Comparison of ENCODE assay signal across 18 cellular contexts in the genomic region with DNA sequence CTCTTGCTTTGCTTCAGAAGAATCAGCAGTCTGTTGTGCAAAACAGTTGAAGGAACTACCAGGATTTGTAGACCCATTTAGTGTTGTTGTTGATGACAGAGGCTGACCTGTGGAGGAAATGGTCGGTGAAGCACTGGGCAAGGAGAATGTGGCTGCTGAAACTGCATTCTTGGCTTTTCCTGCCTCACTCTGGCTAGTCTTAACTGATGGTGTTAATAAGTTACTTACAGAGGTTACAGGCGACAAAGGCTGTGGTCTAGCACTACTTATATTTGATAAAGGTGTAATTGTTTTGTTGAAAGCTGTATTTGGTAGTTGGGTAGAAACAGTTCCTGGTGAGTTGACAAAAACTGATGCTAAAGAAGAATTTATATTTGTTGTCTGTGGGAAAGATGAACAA. TPM values are rescaled to one million over a fixed set of nuclear protein-coding genes. Genes with fewer than 3 reads are reported as not detected.
A peak's percentile ranks its signal among the peaks of the same experiment; 100 is the strongest.
DNase-seq lines count a peak whose midpoint lies in the region; ATAC-seq and TF ChIP-seq lines count a peak whose summit lies in the region.
"Had no signal": no experiment of that assay in that cellular context is flagged by ENCODE, and none has a peak within 500 bp of the region (broad histone marks: within the 10 kb centered on the region; RNA-seq: fewer than 3 reads in every experiment).

No MANE protein-coding gene starts in this region.

- no peak overlapping the region for H3K4me3 Mint-ChIP-seq in T-helper 1 cell treated with Interleukin-12 subunit alpha and Interleukin-12 subunit beta and Interleukin-4 antibody, amounts not matched to agents 30 μg/mL and 1 μg/mL, for 36 hours
- H3K4me3 Mint-ChIP-seq: brain; CD4-positive, alpha-beta memory T cell; H9; T-helper 17 cell had no signal

- no peak overlapping the region for H4K91ac ChIP-seq in mesenchymal stem cell (ENCODE audit: low read length)

- DNase-seq in T-helper 1 cell: no peak
- no peak for DNase-seq in mesenchymal stem cell
- no peak for DNase-seq in BE2C
- DNase-seq in foreskin fibroblast: no peak
- DNase-seq: CD4-positive, alpha-beta memory T cell; H9; NCI-H1436 treated with DMSO at 0.1 percent for 48 hours; NCI-H446 treated with DMSO at 0.1 percent for 48 hours; Peyer's patch; psoas muscle; T-helper 17 cell had no signal

- H3K9me3 ChIP-seq in mesenchymal stem cell (ENCODE audit: control insufficient read depth, low read length) (no peaks in the 10 kb centered on the region), BE2C (no peaks in the 10 kb centered on the region)
- H3K9me3 ChIP-seq: Peyer's patch, psoas muscle, tibial nerve had no signal

- 95% methylated on average over 2 of the region's 2 CpGs for WGBS in mesenchymal stem cell

- H3K27ac Mint-ChIP-seq in T-helper 1 cell treated with Interleukin-12 subunit alpha and Interleukin-12 subunit beta and Interleukin-4 antibody, amounts not matched to agents 30 μg/mL and 1 μg/mL, for 36 hours: peak overlapping the region; percentile 21
- H3K27ac Mint-ChIP-seq: CD4-positive, alpha-beta memory T cell; T-helper 17 cell had no signal

- H3K18ac ChIP-seq in mesenchymal stem cell (ENCODE audit: low read depth in 1 of 2, low read length in 2 of 2): no peak overlapping the region

- no peak overlapping the region for H3K9ac ChIP-seq in mesenchymal stem cell (ENCODE audit: low read length)

- H3K79me1 ChIP-seq in mesenchymal stem cell (replicated peaks; ENCODE audit: low read length, poor library complexity, severe bottlenecking): peaks cover 2% of the 10 kb centered on the region

- H3K4me2 ChIP-seq in mesenchymal stem cell (ENCODE audit: low read length, poor library complexity, severe bottlenecking): no peak overlapping the region

- H3K27ac ChIP-seq in mesenchymal stem cell (ENCODE audit: low read length, poor library complexity, severe bottlenecking): peak overlapping the region; percentile 83
- H3K27ac ChIP-seq: Peyer's patch, psoas muscle, tibial nerve had no signal

- H3K23ac ChIP-seq in mesenchymal stem cell (ENCODE audit: low read length in 2 of 2): no peak overlapping the region

- no peaks in the 10 kb centered on the region for H3K27me3 Mint-ChIP-seq in T-helper 1 cell treated with Interleukin-12 subunit alpha and Interleukin-12 subunit beta and Interleukin-4 antibody, amounts not matched to agents 30 μg/mL and 1 μg/mL, for 36 hours (ENCODE audit: low read depth)
- H3K27me3 Mint-ChIP-seq: brain; CD4-positive, alpha-beta memory T cell; T-helper 17 cell had no signal

- H4K8ac ChIP-seq in mesenchymal stem cell (ENCODE audit: low read length): no peak overlapping the region

- TF ChIP-seq CTCF in BE2C (IDR thresholded peaks at IDR 0.05; ENCODE audit: low read depth, low read length) (no peak), foreskin fibroblast (IDR thresholded peaks at IDR 0.05; ENCODE audit: low read depth, low read length) (no peak)

- H3K4me1 ChIP-seq in mesenchymal stem cell (ENCODE audit: control insufficient read depth, insufficient read depth, low read depth, low read length) (peaks cover 2% of the 10 kb centered on the region), BE2C (no peaks in the 10 kb centered on the region)
- H3K4me1 ChIP-seq: Peyer's patch, psoas muscle, tibial nerve had no signal

- H3K4me1 Mint-ChIP-seq in T-helper 1 cell treated with Interleukin-12 subunit alpha and Interleukin-12 subunit beta and Interleukin-4 antibody, amounts not matched to agents 30 μg/mL and 1 μg/mL, for 36 hours (ENCODE audit: low read depth): peaks cover 18% of the 10 kb centered on the region
- H3K4me1 Mint-ChIP-seq: brain, H9 had no signal

- peaks cover 46% of the 10 kb centered on the region for H3K36me3 Mint-ChIP-seq in T-helper 1 cell treated with Interleukin-12 subunit alpha and Interleukin-12 subunit beta and Interleukin-4 antibody, amounts not matched to agents 30 μg/mL and 1 μg/mL, for 36 hours (ENCODE audit: low read depth)

- H3K14ac ChIP-seq in mesenchymal stem cell (ENCODE audit: low read length in 2 of 2): peak overlapping the region in 1 of 2 experiments; percentile 15

- H3K27me3 ChIP-seq in mesenchymal stem cell (ENCODE audit: control insufficient read depth in 1 of 2, insufficient read depth in 1 of 2, low read length in 2 of 2): no peaks in the 10 kb centered on the region
- no peaks in the 10 kb centered on the region for H3K27me3 ChIP-seq in BE2C
- H3K27me3 ChIP-seq: Peyer's patch, tibial nerve had no signal

- no peaks in the 10 kb centered on the region for H3K9me3 Mint-ChIP-seq in T-helper 1 cell treated with Interleukin-12 subunit alpha and Interleukin-12 subunit beta and Interleukin-4 antibody, amounts not matched to agents 30 μg/mL and 1 μg/mL, for 36 hours
- H3K9me3 Mint-ChIP-seq: brain; CD4-positive, alpha-beta memory T cell; H9 had no signal

- H3K36me3 ChIP-seq in mesenchymal stem cell (ENCODE audit: control insufficient read depth in 1 of 2, insufficient read depth in 2 of 2, low read depth in 1 of 2, low read length in 2 of 2): peaks cover 2 to 64% of the 10 kb centered on the region in 2 experiments
- no peaks in the 10 kb centered on the region; the same call in 1 of the 2 replicates for H3K36me3 ChIP-seq in BE2C

- no peak overlapping the region for H2BK12ac ChIP-seq in mesenchymal stem cell (ENCODE audit: low read length in 2 of 2)

- no peak overlapping the region for H3K4ac ChIP-seq in mesenchymal stem cell (ENCODE audit: low read depth in 1 of 2, low read length in 2 of 2)

- H2BK120ac ChIP-seq in mesenchymal stem cell (ENCODE audit: low read depth, low read length): no peak overlapping the region

- no peak overlapping the region for H2AFZ ChIP-seq in mesenchymal stem cell (ENCODE audit: low read depth, low read length)

- ATAC-seq in GM19463 (IDR thresholded peaks at IDR 0.05; ENCODE audit: unreplicated experiment): peak; percentile 36
- peak; percentile 65 for ATAC-seq in HG03571 (IDR thresholded peaks at IDR 0.05; ENCODE audit: unreplicated experiment)
- ATAC-seq in GM19035 (IDR thresholded peaks at IDR 0.05; ENCODE audit: unreplicated experiment): no peak
- ATAC-seq: activated CD4-positive, CD25-positive, alpha-beta regulatory T cell treated with anti-CD3 and anti-CD28 coated beads, Interleukin-2, amount 50 U/mL, for 24 hours; psoas muscle; T-helper 17 cell had no signal

- no peak overlapping the region for H2AK5ac ChIP-seq in mesenchymal stem cell (ENCODE audit: low read length, severe bottlenecking)

- H2BK15ac ChIP-seq in mesenchymal stem cell (ENCODE audit: low read depth, poor library complexity, severe bottlenecking): no peak overlapping the region

- no peak overlapping the region for H2BK5ac ChIP-seq in mesenchymal stem cell (ENCODE audit: low read depth, low read length, poor library complexity, severe bottlenecking)

- H3K4me3 ChIP-seq in mesenchymal stem cell (ENCODE audit: insufficient read depth in 1 of 2, low read depth in 1 of 2, low read length in 2 of 2) (no peak overlapping the region), BE2C (ENCODE audit: low read depth, low read length) (no peak overlapping the region), foreskin fibroblast (ENCODE audit: low read depth in 1 of 2, low read length in 2 of 2) (no peak overlapping the region)
- H3K4me3 ChIP-seq: Peyer's patch, psoas muscle, tibial nerve had no signal

RNA-seq across cellular contexts. Expression of gene MLANA, which starts 31.5 kb away (rescaled TPM):
- not detected for polyA plus RNA-seq in mesenchymal stem cell (2013, experiment 1 of 2)
- polyA plus RNA-seq in mesenchymal stem cell (2013, experiment 2 of 2): not detected
- not detected for polyA plus RNA-seq in BE2C (2012; ENCODE audit: insufficient read depth, insufficient read length, low read depth)
